In the genomic region with DNA sequence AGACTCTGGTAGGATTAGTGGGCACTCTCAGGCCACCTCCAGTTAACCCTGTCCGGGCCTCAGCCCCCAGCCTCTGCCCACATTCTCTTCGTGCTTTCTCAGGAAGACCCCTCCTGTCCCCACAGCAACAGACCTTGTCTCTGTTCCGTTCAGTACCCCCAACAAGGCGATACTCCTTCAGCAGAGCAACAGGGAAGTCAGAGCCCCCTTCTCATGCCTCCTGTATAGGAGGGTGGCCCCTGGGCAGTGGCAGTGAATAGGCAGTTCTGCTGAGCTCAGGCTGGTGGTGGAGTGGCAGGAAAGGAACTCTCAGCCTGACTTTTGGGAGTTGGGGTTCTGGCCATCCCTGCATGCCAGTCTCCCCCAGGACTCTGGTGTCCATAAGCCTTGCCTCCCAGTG, we compare ENCODE assay signal across 14 cellular contexts. TPM values are rescaled to one million over a fixed set of nuclear protein-coding genes. Genes with fewer than 3 reads are reported as not detected.
DNase-seq lines count a peak whose midpoint lies in the region; ATAC-seq and TF ChIP-seq lines count a peak whose summit lies in the region.
"Had no signal": no experiment of that assay in that cellular context is flagged by ENCODE, and none has a peak within 500 bp of the region (broad histone marks: within the 10 kb centered on the region; RNA-seq: fewer than 3 reads in every experiment).

No MANE protein-coding gene starts in this region.

- H3K9me3 ChIP-seq in HCT116 (ENCODE audit: control insufficient read depth in 1 of 2, insufficient read depth in 1 of 2, low read depth in 1 of 2, low read length in 2 of 2) (no peaks in the 10 kb centered on the region), mucosa of rectum (ENCODE audit: control insufficient read depth in 2 of 2, low read length in 2 of 2) (no peaks in the 10 kb centered on the region), suprapubic skin (no peaks in the 10 kb centered on the region)
- H3K9me3 ChIP-seq in CD4-positive, alpha-beta memory T cell (ENCODE audit: control insufficient read depth in 1 of 2, low read length in 2 of 2): no peaks in the 10 kb centered on the region

- BruUV-seq in HCT116 (replicated peaks; lab: Mats Ljungman, UMichigan): no TSS peak

- no peak overlapping the region for H3K4me3 Mint-ChIP-seq in CD4-positive, alpha-beta memory T cell

- no peak for TF ChIP-seq EP300 in suprapubic skin (IDR thresholded peaks at IDR 0.05)

- H3K27me3 Mint-ChIP-seq in CD4-positive, alpha-beta memory T cell: peaks cover 7 to 17% of the 10 kb centered on the region in 2 donors

- H3K4me1 ChIP-seq in HCT116 (ENCODE audit: control insufficient read depth in 1 of 2, insufficient read depth in 2 of 2, low read length in 2 of 2): peaks cover 81 to 95% of the 10 kb centered on the region in 2 experiments
- H3K4me1 ChIP-seq in mucosa of rectum (ENCODE audit: control insufficient read depth in 2 of 2, insufficient read depth in 2 of 2, low read length in 2 of 2): peaks cover 71 to 78% of the 10 kb centered on the region in 2 donors
- peaks cover 83% of the 10 kb centered on the region for H3K4me1 ChIP-seq in suprapubic skin
- H3K4me1 ChIP-seq in foreskin keratinocyte: peaks cover 14% of the 10 kb centered on the region
- H3K4me1 ChIP-seq in CD4-positive, alpha-beta memory T cell (ENCODE audit: insufficient read depth, low read length): peaks cover 14% of the 10 kb centered on the region

- no peak for TF ChIP-seq POLR2A in HCT116 (IDR thresholded peaks at IDR 0.05; ENCODE audit: borderline replicate concordance, extremely low read depth, insufficient read depth, insufficient read length)
- no peak for TF ChIP-seq POLR2A in suprapubic skin (IDR thresholded peaks at IDR 0.05)

- H3K27ac Mint-ChIP-seq in CD4-positive, alpha-beta memory T cell: no peak overlapping the region

- RAD21 ChIA-PET in HCT116 (lab: Charles Lee; ENCODE audit: low non-redundant PET in 1 of 2, low total read pairs in 2 of 2, uncharacterized antibody in 2 of 2, unreplicated experiment in 2 of 2): interaction anchor here (0.8 to 1.5 kb wide), 2 partner anchors 9 to 42 kb away, joined by 3 to 6 read pairs; no protein-coding TSS in a partner anchor

- 58% methylated on average over 4 of the region's 4 CpGs for WGBS in suprapubic skin

- CTCF ChIA-PET in HCT116 (lab: Charles Lee): interaction anchor here (0.7 to 3.4 kb wide), 6 partner anchors 9 to 75 kb away, joined by 3 to 27 read pairs (median 4); no protein-coding TSS in a partner anchor
- CTCF ChIA-PET in CD4-positive, alpha-beta memory T cell (lab: Charles Lee; ENCODE audit: partially characterized antibody): interaction anchor here (1.3 to 7.1 kb wide), 3 partner anchors 43 to 77 kb away, joined by 5 to 36 read pairs (median 10); no protein-coding TSS in a partner anchor

- no peak for TF ChIP-seq RAD21 in HCT116 (IDR thresholded peaks at IDR 0.05; ENCODE audit: low read depth)

- peaks cover 8 to 20% (median 11%) of the 10 kb centered on the region in 4 donors for H3K4me1 Mint-ChIP-seq in CD4-positive, alpha-beta memory T cell

- no peaks in the 10 kb centered on the region for H3K9me2 ChIP-seq in HCT116 (ENCODE audit: insufficient read depth)

- H3K27me3 ChIP-seq in HCT116 (ENCODE audit: insufficient read depth, low read length) (no peaks in the 10 kb centered on the region), mucosa of rectum (ENCODE audit: control insufficient read depth in 2 of 2, insufficient read depth in 2 of 2, low read length in 2 of 2) (peaks cover 0 to 3% of the 10 kb centered on the region in 2 donors), suprapubic skin (peaks cover 7% of the 10 kb centered on the region), foreskin keratinocyte (peaks cover 8% of the 10 kb centered on the region)
- peaks cover 13% of the 10 kb centered on the region for H3K27me3 ChIP-seq in CD4-positive, alpha-beta memory T cell (ENCODE audit: insufficient read depth, low read length)

- POLR2A ChIA-PET in HCT116 (lab: Charles Lee): no interaction called here
- POLR2A ChIA-PET in CD4-positive, alpha-beta memory T cell (lab: Charles Lee; ENCODE audit: partially characterized antibody): no interaction called here

- DNase-seq in HCT116 (ENCODE audit: low read depth, low spot score) (no peak), caudate nucleus (lab: John Stamatoyannopoulos, UW) (no peak), suprapubic skin (ENCODE audit: low spot score in 2 of 2) (peak in 1 of 2 donors; percentile 79), foreskin keratinocyte (no peak), DMS114 treated with DMSO at 0.1 percent for 48 hours (lab: John Stamatoyannopoulos, UW; ENCODE audit: unreplicated experiment) (no peak), Ammon's horn (ENCODE audit: low spot score) (no peak)
- DNase-seq in CD4-positive, alpha-beta memory T cell: no peak
- DNase-seq: activated CD4-positive, alpha-beta T cell treated with anti-CD3 and anti-CD28 coated beads, Interleukin-2, amount 50 U/mL, for 4 hours; DMS79; erythroblast; stimulated activated CD4-positive, alpha-beta T cell treated with anti-CD3 and anti-CD28 coated beads, Interleukin-15, amount 100 ng/mL, for 24 hours; stimulated activated naive CD4-positive, alpha-beta T cell had no signal

- H3K36me3 ChIP-seq in HCT116 (ENCODE audit: control insufficient read depth in 1 of 2, insufficient read depth in 2 of 2, low read length in 2 of 2): no peaks in the 10 kb centered on the region
- peaks cover 0 to 3% of the 10 kb centered on the region in 2 donors for H3K36me3 ChIP-seq in mucosa of rectum (ENCODE audit: control insufficient read depth in 2 of 2, insufficient read depth in 2 of 2, low read length in 2 of 2)
- no peaks in the 10 kb centered on the region for H3K36me3 ChIP-seq in suprapubic skin
- no peaks in the 10 kb centered on the region for H3K36me3 ChIP-seq in CD4-positive, alpha-beta memory T cell (ENCODE audit: insufficient read depth, low read length)

- no peaks in the 10 kb centered on the region for H4K20me1 ChIP-seq in HCT116 (ENCODE audit: insufficient read depth)

- peak overlapping the region; percentile 47 to 53 for H3K4me3 ChIP-seq in HCT116 (replicated peaks in 1 of 2; ENCODE audit: low read depth in 1 of 2, low read length in 2 of 2)
- peak overlapping the region; percentile 71 to 79 for H3K4me3 ChIP-seq in mucosa of rectum (ENCODE audit: low read length in 2 of 2)
- peak overlapping the region; percentile 6 for H3K4me3 ChIP-seq in suprapubic skin
- H3K4me3 ChIP-seq in CD4-positive, alpha-beta memory T cell (ENCODE audit: low read length in 2 of 2): no peak overlapping the region

- no peak for ATAC-seq in HCT116
- no peak for ATAC-seq in foreskin keratinocyte

- no peaks in the 10 kb centered on the region for H3K9me3 Mint-ChIP-seq in CD4-positive, alpha-beta memory T cell

- H3K27ac ChIP-seq in HCT116 (ENCODE audit: low read depth, low read length) (peak overlapping the region; percentile 88), caudate nucleus (ENCODE audit: low read depth, low read length) (peak overlapping the region; percentile 100), mucosa of rectum (ENCODE audit: low read depth in 2 of 2, low read length in 2 of 2) (peak overlapping the region; percentile 96 to 97), suprapubic skin (peak overlapping the region; percentile 12), foreskin keratinocyte (no peak overlapping the region)
- H3K27ac ChIP-seq in CD4-positive, alpha-beta memory T cell (ENCODE audit: low read depth, low read length): no peak overlapping the region

- intact Hi-C loops in HCT116 (cut with micrococcal nuclease): no loop called here
- intact Hi-C loops in CD4-positive, alpha-beta memory T cell (cut with micrococcal nuclease): no loop called here

- H3K9ac ChIP-seq in HCT116 (ENCODE audit: low read length): peak overlapping the region; percentile 62
- H3K9ac ChIP-seq in mucosa of rectum (ENCODE audit: low read depth in 1 of 2, low read length in 2 of 2): peak overlapping the region; percentile 93 to 94

- H3K4me2 ChIP-seq in HCT116 (ENCODE audit: low read length): peak overlapping the region; percentile 80

- H2AFZ ChIP-seq in HCT116 (ENCODE audit: low read depth, low read length, poor library complexity, severe bottlenecking): no peak overlapping the region

- H3K36me3 Mint-ChIP-seq in CD4-positive, alpha-beta memory T cell: no peaks in the 10 kb centered on the region

- no peaks in the 10 kb centered on the region for H3K79me2 ChIP-seq in HCT116 (ENCODE audit: insufficient read depth, low read length)

- TF ChIP-seq CTCF in HCT116 (IDR thresholded peaks at IDR 0.05 in 2 of 3, conservative IDR thresholded peaks at IDR 0.05 in 1 of 3; ENCODE audit: borderline replicate concordance in 1 of 3, insufficient read depth in 1 of 3, low read depth in 2 of 3, low read length in 2 of 3) (no peak), suprapubic skin (IDR thresholded peaks at IDR 0.05) (no peak), foreskin keratinocyte (conservative IDR thresholded peaks at IDR 0.05) (no peak)

RNA-seq across cellular contexts. Expression of gene SEMA3B, which starts 0.5 kb away (rescaled TPM):
- total RNA-seq in HCT116 (2021; ENCODE audit: unreplicated experiment) (46.2 TPM), suprapubic skin (1 to 10 TPM; 2.9 to 5.2 (median 4.1) TPM), foreskin keratinocyte (1.1 and 2.0 TPM in 2 replicates)
- polyA plus RNA-seq in HCT116 (2012): 51.1 and 79.0 TPM in 2 replicates
- polyA plus RNA-seq in foreskin keratinocyte: 1.3 and 2.3 TPM in 2 replicates
- total RNA-seq in CD4-positive, alpha-beta memory T cell: under 1 TPM; 0.50 to 0.87 TPM
- polyA plus RNA-seq in CD4-positive, alpha-beta memory T cell: not detected

RNA-seq across cellular contexts. Expression of gene LSMEM2, which starts 9.4 kb away (rescaled TPM):
- total RNA-seq in HCT116 (2021; ENCODE audit: unreplicated experiment): not detected
- polyA plus RNA-seq in HCT116 (2012): 0.18 and 0.41 TPM in 2 replicates
- total RNA-seq in suprapubic skin: under 1 TPM in 1 of 4 donors, not detected in 3; 0.30 TPM
- not detected in 2 replicates for total RNA-seq in foreskin keratinocyte
- 0.04 TPM in 1 of 2 replicates, not detected in the other for polyA plus RNA-seq in foreskin keratinocyte
- total RNA-seq in CD4-positive, alpha-beta memory T cell: not detected
- under 1 TPM in 1 of 2 donors, not detected in 1; 0.20 TPM for polyA plus RNA-seq in CD4-positive, alpha-beta memory T cell
- total RNA-seq: M059J had no signal

RNA-seq across cellular contexts. Expression of gene IFRD2, which starts 22.8 kb away (rescaled TPM):
- total RNA-seq in HCT116 (2021; ENCODE audit: unreplicated experiment) (146 TPM), suprapubic skin (10 to 100 TPM; 56.3 to 84.9 (median 75.2) TPM), foreskin keratinocyte (140 and 166 TPM in 2 replicates)
- polyA plus RNA-seq in HCT116 (2012): 101 and 103 TPM in 2 replicates
- 137 and 158 TPM in 2 replicates for polyA plus RNA-seq in foreskin keratinocyte
- total RNA-seq in CD4-positive, alpha-beta memory T cell: 10 to 100 TPM; 58.6 to 65.3 TPM
- polyA plus RNA-seq in CD4-positive, alpha-beta memory T cell: 10 to 100 TPM; 62.0 to 84.7 TPM

RNA-seq across cellular contexts. Expression of gene HYAL3, which starts 29.7 kb away (rescaled TPM):
- 10.3 TPM for total RNA-seq in HCT116 (2021; ENCODE audit: unreplicated experiment)
- polyA plus RNA-seq in HCT116 (2012): 4.6 and 6.5 TPM in 2 replicates
- 1 to 10 TPM; 2.5 to 7.8 (median 6.1) TPM for total RNA-seq in suprapubic skin
- total RNA-seq in foreskin keratinocyte: 8.3 and 8.4 TPM in 2 replicates
- 11.4 and 12.4 TPM in 2 replicates for polyA plus RNA-seq in foreskin keratinocyte
- total RNA-seq in CD4-positive, alpha-beta memory T cell: 1 to 10 TPM; 5.1 to 5.4 TPM
- 1 to 10 TPM; 4.4 to 7.1 TPM for polyA plus RNA-seq in CD4-positive, alpha-beta memory T cell

RNA-seq across cellular contexts. Expression of gene NAA80, which starts 29.7 kb away (rescaled TPM):
- total RNA-seq in HCT116 (2021; ENCODE audit: unreplicated experiment): 21.3 TPM
- 27.0 and 31.4 TPM in 2 replicates for polyA plus RNA-seq in HCT116 (2012)
- 10 to 100 TPM; 19.5 to 23.4 (median 20.3) TPM for total RNA-seq in suprapubic skin
- total RNA-seq in foreskin keratinocyte: 11.5 and 14.3 TPM in 2 replicates
- polyA plus RNA-seq in foreskin keratinocyte: 15.0 and 16.8 TPM in 2 replicates
- total RNA-seq in CD4-positive, alpha-beta memory T cell: 10 to 100 TPM; 33.1 to 33.7 TPM
- 10 to 100 TPM; 16.7 to 30.3 TPM for polyA plus RNA-seq in CD4-positive, alpha-beta memory T cell

Comparison
In these comparisons a context has a peak if more than half of its experiments do, and no peak if none do; other contexts are left out.
1. H3K27ac ChIP-seq: peak in HCT116 (single experiment), caudate nucleus (single experiment), mucosa of rectum (2 of 2) and suprapubic skin (single experiment); none in foreskin keratinocyte (single experiment) and CD4-positive, alpha-beta memory T cell (single experiment).
2. H3K4me3 ChIP-seq: peak in HCT116 (2 of 2), mucosa of rectum (2 of 2) and suprapubic skin (single experiment); none in CD4-positive, alpha-beta memory T cell (0 of 2).